2 cellular contexts compared by ENCODE assay signal in the genomic region with DNA sequence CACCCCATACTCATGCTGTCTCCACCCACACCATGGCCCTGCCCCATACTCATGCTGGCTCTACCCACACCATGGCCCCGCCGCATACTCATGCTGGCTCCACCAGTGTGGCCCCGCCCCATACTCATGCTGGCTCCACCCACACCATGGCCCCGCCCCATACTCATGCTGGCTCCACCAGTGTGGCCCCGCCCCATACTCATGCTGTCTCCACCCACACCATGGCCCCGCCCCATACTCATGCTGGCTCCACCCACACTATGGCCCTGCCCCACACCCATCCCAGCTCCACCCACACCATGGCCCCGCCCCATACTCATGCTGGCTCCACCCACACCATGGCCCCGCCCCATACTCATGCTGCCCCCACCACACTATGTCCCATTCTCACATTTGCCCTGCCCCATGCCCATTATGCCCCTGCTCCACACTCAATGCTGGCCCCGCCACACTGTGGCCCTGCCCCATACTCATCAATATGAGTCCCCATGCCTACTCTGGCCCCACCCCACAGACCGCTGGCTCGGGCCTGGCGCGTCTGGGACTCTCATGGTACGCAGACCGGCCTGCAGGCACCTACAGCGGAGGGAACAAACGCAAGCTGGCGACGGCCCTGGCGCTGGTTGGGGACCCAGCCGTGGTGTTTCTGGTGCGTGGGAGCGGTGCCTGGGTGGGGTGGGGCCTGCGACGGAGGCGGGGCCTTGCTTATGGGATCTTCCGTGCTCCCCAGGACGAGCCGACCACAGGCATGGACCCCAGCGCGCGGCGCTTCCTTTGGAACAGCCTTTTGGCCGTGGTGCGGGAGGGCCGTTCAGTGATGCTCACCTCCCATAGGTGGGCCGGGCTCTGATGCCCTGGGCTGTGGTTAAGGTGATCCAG.
TF ChIP-seq lines count a peak whose summit lies in the region.

No MANE protein-coding gene starts in this region.

TF ChIP-seq in GM23338, 12 proteins besides CTCF, POLR2A, EP300 and RAD21:
- TF ChIP-seq NANOG (IDR thresholded peaks at IDR 0.05; ENCODE audit: borderline replicate concordance) (no peak), CREB1 (CRISPR knock-in tag; IDR thresholded peaks at IDR 0.05; ENCODE audit: low read depth) (no peak), POLR2AphosphoS5 (IDR thresholded peaks at IDR 0.05; ENCODE audit: low read depth) (no peak), EZH2phosphoT487 (IDR thresholded peaks at IDR 0.05; ENCODE audit: unreplicated experiment) (no peak), STAT1 (IDR thresholded peaks at IDR 0.05; ENCODE audit: unreplicated experiment) (no peak), ZNF331 (CRISPR knock-in tag; IDR thresholded peaks at IDR 0.05; ENCODE audit: low read depth) (no peak)
- TF ChIP-seq, protein P1, sequence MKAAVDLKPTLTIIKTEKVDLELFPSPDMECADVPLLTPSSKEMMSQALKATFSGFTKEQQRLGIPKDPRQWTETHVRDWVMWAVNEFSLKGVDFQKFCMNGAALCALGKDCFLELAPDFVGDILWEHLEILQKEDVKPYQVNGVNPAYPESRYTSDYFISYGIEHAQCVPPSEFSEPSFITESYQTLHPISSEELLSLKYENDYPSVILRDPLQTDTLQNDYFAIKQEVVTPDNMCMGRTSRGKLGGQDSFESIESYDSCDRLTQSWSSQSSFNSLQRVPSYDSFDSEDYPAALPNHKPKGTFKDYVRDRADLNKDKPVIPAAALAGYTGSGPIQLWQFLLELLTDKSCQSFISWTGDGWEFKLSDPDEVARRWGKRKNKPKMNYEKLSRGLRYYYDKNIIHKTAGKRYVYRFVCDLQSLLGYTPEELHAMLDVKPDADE (IDR thresholded peaks at IDR 0.05), result no peak

TF ChIP-seq in WTC11, 78 proteins besides CTCF, POLR2A, EP300 and RAD21:
- TF ChIP-seq, protein P2, sequence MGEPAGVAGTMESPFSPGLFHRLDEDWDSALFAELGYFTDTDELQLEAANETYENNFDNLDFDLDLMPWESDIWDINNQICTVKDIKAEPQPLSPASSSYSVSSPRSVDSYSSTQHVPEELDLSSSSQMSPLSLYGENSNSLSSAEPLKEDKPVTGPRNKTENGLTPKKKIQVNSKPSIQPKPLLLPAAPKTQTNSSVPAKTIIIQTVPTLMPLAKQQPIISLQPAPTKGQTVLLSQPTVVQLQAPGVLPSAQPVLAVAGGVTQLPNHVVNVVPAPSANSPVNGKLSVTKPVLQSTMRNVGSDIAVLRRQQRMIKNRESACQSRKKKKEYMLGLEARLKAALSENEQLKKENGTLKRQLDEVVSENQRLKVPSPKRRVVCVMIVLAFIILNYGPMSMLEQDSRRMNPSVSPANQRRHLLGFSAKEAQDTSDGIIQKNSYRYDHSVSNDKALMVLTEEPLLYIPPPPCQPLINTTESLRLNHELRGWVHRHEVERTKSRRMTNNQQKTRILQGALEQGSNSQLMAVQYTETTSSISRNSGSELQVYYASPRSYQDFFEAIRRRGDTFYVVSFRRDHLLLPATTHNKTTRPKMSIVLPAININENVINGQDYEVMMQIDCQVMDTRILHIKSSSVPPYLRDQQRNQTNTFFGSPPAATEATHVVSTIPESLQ (CRISPR knock-in tag; IDR thresholded peaks at IDR 0.05), result no peak
- TF ChIP-seq GABPB1 (CRISPR knock-in tag; IDR thresholded peaks at IDR 0.05) (no peak), HMGA2 (CRISPR knock-in tag; IDR thresholded peaks at IDR 0.05) (no peak), RORB (CRISPR knock-in tag; IDR thresholded peaks at IDR 0.05) (no peak), CREB1 (CRISPR knock-in tag; IDR thresholded peaks at IDR 0.05) (no peak), PRRX2 (CRISPR knock-in tag; IDR thresholded peaks at IDR 0.05) (no peak)
